In the genomic region with DNA sequence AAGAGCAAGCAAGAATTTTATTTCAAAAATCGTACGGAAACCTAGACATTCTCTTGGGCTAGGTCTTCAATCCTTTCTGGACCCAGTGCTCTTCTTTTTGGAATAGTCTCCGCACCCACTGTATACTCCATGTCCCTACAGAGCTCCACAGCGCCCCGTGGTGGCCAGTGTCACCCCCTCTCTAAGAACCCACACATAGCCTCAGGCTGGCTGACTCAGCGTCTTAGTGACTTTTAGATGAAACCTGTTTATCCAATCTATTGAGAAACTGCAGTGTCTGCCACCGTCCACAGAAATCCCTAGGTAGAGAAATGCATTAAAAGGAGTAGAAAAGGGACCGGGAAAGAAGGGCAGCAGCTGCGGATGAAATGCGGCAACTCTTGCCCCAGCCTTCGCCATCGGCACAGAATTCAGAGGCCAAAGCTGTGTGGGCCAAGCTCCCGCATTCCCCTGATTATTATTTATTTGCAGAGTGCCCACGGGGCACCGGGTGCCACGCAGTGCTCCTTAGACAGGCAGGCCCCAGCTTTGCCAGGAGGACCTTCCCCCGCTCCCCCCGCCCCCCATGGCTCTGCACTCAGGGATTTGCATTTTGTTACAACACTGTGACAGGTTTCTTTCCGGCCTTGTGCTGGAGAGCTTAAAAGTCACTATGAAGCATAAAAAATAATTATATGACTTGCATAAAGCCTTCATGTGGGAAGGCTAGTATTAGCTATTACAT, we compare ENCODE assay signal across 1 cellular context.
TF ChIP-seq lines count a peak whose summit lies in the region.

No MANE protein-coding gene starts in this region.

TF ChIP-seq in HCT116, 20 proteins besides CTCF, POLR2A, EP300 and RAD21 (continued from another document):
- TF ChIP-seq, protein P1, sequence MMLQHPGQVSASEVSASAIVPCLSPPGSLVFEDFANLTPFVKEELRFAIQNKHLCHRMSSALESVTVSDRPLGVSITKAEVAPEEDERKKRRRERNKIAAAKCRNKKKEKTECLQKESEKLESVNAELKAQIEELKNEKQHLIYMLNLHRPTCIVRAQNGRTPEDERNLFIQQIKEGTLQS (IDR thresholded peaks at IDR 0.05), result no peak
